18 cellular contexts compared by ENCODE assay signal in genomic region chr16:69267633-69268032, GRCh38. TPM values are rescaled to one million over a fixed set of nuclear protein-coding genes. Genes with fewer than 3 reads are reported as not detected.
DNase-seq lines count a peak whose midpoint lies in the region; ATAC-seq and TF ChIP-seq lines count a peak whose summit lies in the region.
"Had no signal": no experiment of that assay in that cellular context is flagged by ENCODE, and none has a peak within 500 bp of the region (broad histone marks: within the 10 kb centered on the region; RNA-seq: fewer than 3 reads in every experiment).

No MANE protein-coding gene starts in this region.

- no peak overlapping the region for H2BK12ac ChIP-seq in H9 (ENCODE audit: insufficient read length, low read depth, low read length)

- H3K9me3 Mint-ChIP-seq in H9 (no peaks in the 10 kb centered on the region), WTC11 (no peaks in the 10 kb centered on the region), endothelial cell (ENCODE audit: unreplicated experiment) (no peaks in the 10 kb centered on the region), nephron (no peaks in the 10 kb centered on the region)
- H3K9me3 Mint-ChIP-seq: CD4-positive, CD25-positive, alpha-beta regulatory T cell; CD8-positive, alpha-beta T cell; HFFc6 had no signal

- H3K4me3 ChIP-seq in GM23248: no peak overlapping the region
- H3K4me3 ChIP-seq: BLaER1, HAP-1 had no signal

- H3K23ac ChIP-seq in H9 (ENCODE audit: insufficient read length, low read depth, low read length): no peak overlapping the region

- H4K8ac ChIP-seq in H9 (replicated peaks; ENCODE audit: insufficient read length, low read depth, low read length): no peak overlapping the region

- no peak overlapping the region for H2BK120ac ChIP-seq in H9 (ENCODE audit: low read depth, low read length, poor library complexity, severe bottlenecking)

- no peak overlapping the region for H2AK5ac ChIP-seq in H9 (ENCODE audit: insufficient read length, low read length)

- H3K9me2 ChIP-seq in GM23248 (ENCODE audit: insufficient read depth): no peaks in the 10 kb centered on the region

- POLR2A ChIA-PET in WTC11 (lab: Charles Lee): no interaction called here

- CTCF ChIA-PET in WTC11 (lab: Charles Lee): interaction anchor here (0.8 kb wide), 1 partner anchor 21 kb away, joined by 3 read pairs; no protein-coding TSS in a partner anchor

- peaks cover 14% of the 10 kb centered on the region; the same call in 1 of the 2 replicates for H3K36me3 ChIP-seq in GM23248 (ENCODE audit: low read depth)

- H3K4me3 Mint-ChIP-seq in H9: no peak overlapping the region
- no peak overlapping the region for H3K4me3 Mint-ChIP-seq in WTC11
- no peak overlapping the region for H3K4me3 Mint-ChIP-seq in endothelial cell (ENCODE audit: unreplicated experiment)
- no peak overlapping the region for H3K4me3 Mint-ChIP-seq in nephron
- H3K4me3 Mint-ChIP-seq: B cell; CD4-positive, CD25-positive, alpha-beta regulatory T cell; CD8-positive, alpha-beta T cell; HFFc6 had no signal

- no peak overlapping the region for H3K18ac ChIP-seq in H9 (ENCODE audit: insufficient read length, low read depth, low read length)

- H2BK5ac ChIP-seq in H9 (ENCODE audit: insufficient read length, low read length): no peak overlapping the region

- H3K9ac ChIP-seq in H9 (ENCODE audit: extremely low read depth, insufficient read length, low read length) (no peak overlapping the region), GM23248 (no peak overlapping the region)
- H3K9ac ChIP-seq: BLaER1 had no signal

- peaks cover 7% of the 10 kb centered on the region; the same call in 1 of the 2 replicates for H3F3A ChIP-seq in GM23248 (ENCODE audit: insufficient read depth)

- H3K27ac Mint-ChIP-seq in H9 (peak overlapping the region in 2 of 3 experiments; percentile 11 to 38; a peak in 1 of 7 replicates), WTC11 (peak overlapping the region; percentile 68; the same call in 1 of the 2 replicates), endothelial cell (ENCODE audit: unreplicated experiment) (peak overlapping the region; percentile 62), nephron (peak overlapping the region in 2 of 3 experiments; percentile 59 to 79)
- H3K27ac Mint-ChIP-seq: B cell; CD4-positive, CD25-positive, alpha-beta regulatory T cell; CD8-positive, alpha-beta T cell; HFFc6 had no signal

- no peak overlapping the region for H3K14ac ChIP-seq in H9 (ENCODE audit: insufficient read depth, low read length)

- H3K4me1 ChIP-seq in H9 (ENCODE audit: insufficient read depth, low read length): no peaks in the 10 kb centered on the region
- no peaks in the 10 kb centered on the region for H3K4me1 ChIP-seq in GM23248 (ENCODE audit: insufficient read depth)
- H3K4me1 ChIP-seq: BLaER1, Caco-2, HAP-1 had no signal

- no peak for DNase-seq in H9
- DNase-seq in WTC11 (ENCODE audit: low spot score): no peak
- no peak for DNase-seq in endothelial cell (ENCODE audit: low spot score)
- no peak for DNase-seq in A172 (ENCODE audit: low spot score)
- no peak for DNase-seq in GM13977 (ENCODE audit: low spot score)
- no peak for DNase-seq in GM23248
- no peak for DNase-seq in NCI-H510A (lab: John Stamatoyannopoulos, UW)
- DNase-seq: Caco-2; CD4-positive, CD25-positive, alpha-beta regulatory T cell; CD8-positive, alpha-beta T cell; DMS153; DND-41; HFFc6 had no signal

- no peak overlapping the region for H3K27ac ChIP-seq in H9 (ENCODE audit: insufficient read length, low read depth, low read length)
- no peak overlapping the region for H3K27ac ChIP-seq in GM23248
- H3K27ac ChIP-seq: BLaER1, C4-2B had no signal

- H3K27me3 Mint-ChIP-seq in H9 (ENCODE audit: low read depth) (no peaks in the 10 kb centered on the region), WTC11 (ENCODE audit: low read depth) (no peaks in the 10 kb centered on the region), endothelial cell (ENCODE audit: unreplicated experiment) (no peaks in the 10 kb centered on the region), nephron (ENCODE audit: low read depth) (no peaks in the 10 kb centered on the region)
- H3K27me3 Mint-ChIP-seq: B cell; CD4-positive, CD25-positive, alpha-beta regulatory T cell had no signal

- in situ Hi-C loops in GM13977 (cut with MboI; ENCODE audit: low pct_unique_long_range_greater_than_20kb, low sequenced_read_pairs, unreplicated experiment) (no loop called here), GM23248 (cut with MboI) (no loop called here)

- no peak overlapping the region for H2AFZ ChIP-seq in H9 (ENCODE audit: low read length)
- no peak overlapping the region for H2AFZ ChIP-seq in GM23248

- no CpG with 5 or more reads among the region's 4 CpGs for WGBS in H9 (ENCODE audit: extremely low coverage, insufficient read length, low lambda C conversion rate)
- WGBS in GM23248 (ENCODE audit: low coverage in 1 of 2, low lambda C conversion rate in 2 of 2, missing lambda C conversion rate in 2 of 2), 2 experiments: 96 to 100% methylated on average over 4 of the region's 4 CpGs

- H4K5ac ChIP-seq in H9 (ENCODE audit: insufficient read length, low read depth, low read length): no peak overlapping the region

- H3K4ac ChIP-seq in H9 (ENCODE audit: low read depth, low read length): no peak overlapping the region

- H3K9me3 ChIP-seq in H9 (ENCODE audit: control insufficient read depth, low read depth, low read length) (no peaks in the 10 kb centered on the region), GM23248 (ENCODE audit: low read depth) (no peaks in the 10 kb centered on the region)
- H3K9me3 ChIP-seq: Caco-2, HAP-1 had no signal

- no peaks in the 10 kb centered on the region for H4K20me1 ChIP-seq in H9 (ENCODE audit: control insufficient read depth, insufficient read depth, insufficient read length)
- H4K20me1 ChIP-seq in GM23248 (ENCODE audit: insufficient read depth): no peaks in the 10 kb centered on the region
- H4K20me1 ChIP-seq: BLaER1 had no signal

- no peak overlapping the region for H2BK20ac ChIP-seq in H9 (ENCODE audit: low read depth, low read length, poor library complexity, severe bottlenecking)

- H3T11ph ChIP-seq in H9 (ENCODE audit: low read length): no peak overlapping the region

- H3K4me2 ChIP-seq in H9 (ENCODE audit: insufficient read depth, insufficient read length, low read length) (no peak overlapping the region), GM23248 (ENCODE audit: unreplicated experiment) (no peak overlapping the region)
- H3K4me2 ChIP-seq: BLaER1 had no signal

- no peaks in the 10 kb centered on the region for H3K23me2 ChIP-seq in H9 (ENCODE audit: insufficient read length, low read depth, low read length, poor library complexity, severe bottlenecking)

- H3K56ac ChIP-seq in H9 (ENCODE audit: insufficient read length, low read depth, low read length): no peak overlapping the region

- no peak for TF ChIP-seq CTCF in H9 (conservative IDR thresholded peaks at IDR 0.05)
- TF ChIP-seq CTCF in WTC11 (IDR thresholded peaks at IDR 0.05): no peak
- TF ChIP-seq CTCF in endothelial cell (IDR thresholded peaks at IDR 0.05; ENCODE audit: unreplicated experiment): no peak
- no peak for TF ChIP-seq CTCF in nephron (IDR thresholded peaks at IDR 0.05; ENCODE audit: unreplicated experiment in 3 of 3)
- TF ChIP-seq CTCF in GM13977 (IDR thresholded peaks at IDR 0.05; ENCODE audit: extremely low read depth, insufficient read depth, missing control alignments): no peak

- H3K79me2 ChIP-seq in H9 (ENCODE audit: insufficient read depth, low read length) (no peaks in the 10 kb centered on the region), GM23248 (ENCODE audit: insufficient read depth) (peaks cover 71% of the 10 kb centered on the region)

- no peak overlapping the region for H2BK15ac ChIP-seq in H9 (ENCODE audit: low read depth, low read length)

- peaks cover 12 to 25% (median 24%) of the 10 kb centered on the region in 3 experiments; a peak in 6 of 7 replicates for H3K36me3 Mint-ChIP-seq in H9 (ENCODE audit: insufficient read depth in 1 of 3, low read depth in 3 of 3)
- H3K36me3 Mint-ChIP-seq in WTC11: peaks cover 18% of the 10 kb centered on the region
- H3K36me3 Mint-ChIP-seq in endothelial cell (ENCODE audit: low read depth, unreplicated experiment): peaks cover 13% of the 10 kb centered on the region
- H3K36me3 Mint-ChIP-seq in nephron (ENCODE audit: low read depth): peaks cover 31% of the 10 kb centered on the region

- ATAC-seq in WTC11: no peak
- ATAC-seq: CD8-positive, alpha-beta T cell had no signal

- H4K91ac ChIP-seq in H9 (ENCODE audit: insufficient read length, low read depth, low read length): no peak overlapping the region

- no peaks in the 10 kb centered on the region for H3K27me3 ChIP-seq in H9 (ENCODE audit: insufficient read depth, low read length)
- no peaks in the 10 kb centered on the region for H3K27me3 ChIP-seq in GM23248 (replicated peaks; ENCODE audit: insufficient read depth)
- H3K27me3 ChIP-seq: BLaER1 had no signal

- H3K4me1 Mint-ChIP-seq in H9: no peaks in the 10 kb centered on the region
- no peaks in the 10 kb centered on the region for H3K4me1 Mint-ChIP-seq in WTC11
- H3K4me1 Mint-ChIP-seq in endothelial cell (ENCODE audit: unreplicated experiment): no peaks in the 10 kb centered on the region
- peaks cover 10% of the 10 kb centered on the region for H3K4me1 Mint-ChIP-seq in nephron
- H3K4me1 Mint-ChIP-seq: B cell had no signal

- H3K79me1 ChIP-seq in H9 (ENCODE audit: insufficient read depth, low read depth, low read length, poor library complexity, severe bottlenecking): no peaks in the 10 kb centered on the region

RNA-seq across cellular contexts. Expression of gene VPS4A, which starts 43.5 kb away (rescaled TPM):
- 27.1 and 28.3 TPM in 2 replicates for total RNA-seq in H9 (2021)
- total RNA-seq in WTC11 (2021): 24.5 to 28.3 TPM (median 25.5 TPM) in 3 replicates
- total RNA-seq in endothelial cell (ENCODE audit: unreplicated experiment): 36.3 TPM
- 58.0 and 59.3 TPM in 2 replicates for total RNA-seq in A172 (2014; rRNA removed; shearing (Covaris generic))
- total RNA-seq in GM23248 (2014; rRNA removed; shearing (Covaris generic)): 35.9 and 36.5 TPM in 2 replicates
- polyA plus RNA-seq in GM23248 (2016; fragmentation: Nextera tagmentation; extraction: Ambion mirVana): 43.8 and 44.9 TPM in 2 replicates
